Comparison of ENCODE assay signal across 9 cellular contexts in the genomic region with DNA sequence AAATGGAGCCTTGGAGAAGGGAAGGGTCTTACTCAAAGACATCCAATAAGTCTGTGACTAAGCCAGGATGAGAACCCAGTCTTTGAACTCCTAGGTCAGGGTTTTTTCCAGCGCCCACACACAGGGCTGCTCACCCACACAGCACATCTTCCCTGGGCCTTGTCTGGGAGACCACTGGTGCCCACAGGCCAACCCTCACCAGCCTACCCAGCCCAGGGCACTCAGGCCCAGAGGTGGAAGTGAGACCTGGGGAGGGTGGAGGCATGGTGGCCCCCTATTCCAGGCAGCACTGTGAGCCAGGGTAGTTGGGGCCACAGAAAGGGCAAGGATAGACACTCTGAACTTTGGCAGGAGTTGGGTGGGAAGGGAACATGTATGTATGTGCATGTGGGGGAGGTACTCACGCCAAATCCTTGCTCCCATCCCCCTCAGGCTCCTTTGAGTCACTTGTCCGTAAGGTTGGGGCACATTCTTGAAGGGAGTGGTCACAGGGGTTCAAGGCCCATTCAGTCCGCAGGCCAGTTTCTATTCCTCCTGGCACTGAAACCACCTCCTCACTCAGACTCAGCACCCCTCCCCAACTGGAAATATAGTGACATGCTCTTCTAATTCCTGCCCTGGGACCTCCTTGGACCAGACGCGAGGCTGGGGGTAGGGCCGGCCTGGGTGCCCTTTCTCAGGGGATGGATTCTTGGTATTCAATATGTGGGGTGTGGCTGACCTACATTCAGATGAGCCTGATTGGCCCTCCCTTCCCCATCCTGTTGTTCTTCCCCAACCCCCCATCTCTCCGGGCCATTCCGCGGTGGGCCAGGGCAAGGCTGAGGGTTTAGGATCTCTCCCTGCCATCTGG. TPM values are rescaled to one million over a fixed set of nuclear protein-coding genes. Genes with fewer than 3 reads are reported as not detected.
DNase-seq lines count a peak whose midpoint lies in the region; ATAC-seq and TF ChIP-seq lines count a peak whose summit lies in the region.
"Had no signal": no experiment of that assay in that cellular context is flagged by ENCODE, and none has a peak within 500 bp of the region (broad histone marks: within the 10 kb centered on the region; RNA-seq: fewer than 3 reads in every experiment).

No MANE protein-coding gene starts in this region.

- peak overlapping the region; percentile 58 for H3K4me3 Mint-ChIP-seq in activated naive CD8-positive, alpha-beta T cell treated with anti-CD3 and anti-CD28 coated beads, Interleukin-2, amount 50 U/mL, for 24 hours
- H3K4me3 Mint-ChIP-seq in osteocyte (ENCODE audit: unreplicated experiment) = no peak overlapping the region

- no peaks in the 10 kb centered on the region for H3K4me1 ChIP-seq in neuron (ENCODE audit: insufficient read depth, low read length)

- H3K27ac Mint-ChIP-seq in activated naive CD8-positive, alpha-beta T cell treated with anti-CD3 and anti-CD28 coated beads, Interleukin-2, amount 50 U/mL, for 24 hours = no peak overlapping the region
- H3K27ac Mint-ChIP-seq in osteocyte (ENCODE audit: unreplicated experiment) = no peak overlapping the region

- DNase-seq in activated naive CD8-positive, alpha-beta T cell treated with anti-CD3 and anti-CD28 coated beads, Interleukin-2, amount 50 U/mL, for 24 hours = no peak
- no peak for DNase-seq in GM03348 (ENCODE audit: low spot score)
- DNase-seq in osteocyte (ENCODE audit: extremely low spot score, unreplicated experiment) = no peak
- no peak for DNase-seq in DMS 273 treated with DMSO at 0.1 percent for 48 hours (lab: John Stamatoyannopoulos, UW)

- H3K9me3 ChIP-seq in neuron (ENCODE audit: low read length) = no peaks in the 10 kb centered on the region
- H3K9me3 ChIP-seq: neutrophil had no signal

- H3K4me3 ChIP-seq in neuron (ENCODE audit: low read length) = peak overlapping the region; percentile 21

- no peaks in the 10 kb centered on the region for H3K9me3 Mint-ChIP-seq in activated naive CD8-positive, alpha-beta T cell treated with anti-CD3 and anti-CD28 coated beads, Interleukin-2, amount 50 U/mL, for 24 hours
- no peaks in the 10 kb centered on the region for H3K9me3 Mint-ChIP-seq in osteocyte (ENCODE audit: unreplicated experiment)

- H3K4me1 Mint-ChIP-seq in activated naive CD8-positive, alpha-beta T cell treated with anti-CD3 and anti-CD28 coated beads, Interleukin-2, amount 50 U/mL, for 24 hours = peaks cover 15% of the 10 kb centered on the region
- H3K4me1 Mint-ChIP-seq in osteocyte (ENCODE audit: unreplicated experiment) = peaks cover 8% of the 10 kb centered on the region

- no peaks in the 10 kb centered on the region for H3K36me3 Mint-ChIP-seq in activated naive CD8-positive, alpha-beta T cell treated with anti-CD3 and anti-CD28 coated beads, Interleukin-2, amount 50 U/mL, for 24 hours (ENCODE audit: low read depth)
- H3K36me3 Mint-ChIP-seq in osteocyte (ENCODE audit: unreplicated experiment) = no peaks in the 10 kb centered on the region

- TF ChIP-seq CTCF in osteocyte (IDR thresholded peaks at IDR 0.05) = no peak

- H3K27me3 Mint-ChIP-seq in activated naive CD8-positive, alpha-beta T cell treated with anti-CD3 and anti-CD28 coated beads, Interleukin-2, amount 50 U/mL, for 24 hours = peaks cover 6% of the 10 kb centered on the region
- H3K27me3 Mint-ChIP-seq in osteocyte (ENCODE audit: unreplicated experiment) = no peaks in the 10 kb centered on the region

- ATAC-seq in GM18909 (IDR thresholded peaks at IDR 0.05; ENCODE audit: poor library complexity, unreplicated experiment) = peak; percentile 15
- ATAC-seq in HG02870 (IDR thresholded peaks at IDR 0.05; ENCODE audit: unreplicated experiment) = peak; percentile 24
- peak; percentile 16 for ATAC-seq in activated naive CD8-positive, alpha-beta T cell treated with anti-CD3 and anti-CD28 coated beads, Interleukin-2, amount 50 U/mL, for 24 hours
- ATAC-seq in GM21360 (IDR thresholded peaks at IDR 0.05; ENCODE audit: unreplicated experiment) = no peak

- no peaks in the 10 kb centered on the region for H3K36me3 ChIP-seq in neuron (ENCODE audit: insufficient read depth, low read length)
- H3K36me3 ChIP-seq: neutrophil had no signal

- no peaks in the 10 kb centered on the region for H3K27me3 ChIP-seq in neuron (ENCODE audit: insufficient read depth, low read length)

- H2AFZ ChIP-seq in neuron (ENCODE audit: low read depth, low read length) = peak overlapping the region; percentile 46

RNA-seq across cellular contexts. Expression of a gene that starts 2.9 kb away (rescaled TPM):
- not detected in 2 replicates for total RNA-seq in osteocyte

RNA-seq across cellular contexts. Expression of a gene that starts 10.7 kb away (rescaled TPM):
- total RNA-seq in osteocyte = 2.7 and 3.6 TPM in 2 replicates

RNA-seq across cellular contexts. Expression of a gene that starts 44.5 kb away (rescaled TPM):
- total RNA-seq in osteocyte = 80.8 and 82.3 TPM in 2 replicates

RNA-seq across cellular contexts. Expression of a gene that starts 54.2 kb away (rescaled TPM):
- total RNA-seq in osteocyte = 47.8 and 49.6 TPM in 2 replicates
